1 cellular context compared by ENCODE assay signal in the genomic region with DNA sequence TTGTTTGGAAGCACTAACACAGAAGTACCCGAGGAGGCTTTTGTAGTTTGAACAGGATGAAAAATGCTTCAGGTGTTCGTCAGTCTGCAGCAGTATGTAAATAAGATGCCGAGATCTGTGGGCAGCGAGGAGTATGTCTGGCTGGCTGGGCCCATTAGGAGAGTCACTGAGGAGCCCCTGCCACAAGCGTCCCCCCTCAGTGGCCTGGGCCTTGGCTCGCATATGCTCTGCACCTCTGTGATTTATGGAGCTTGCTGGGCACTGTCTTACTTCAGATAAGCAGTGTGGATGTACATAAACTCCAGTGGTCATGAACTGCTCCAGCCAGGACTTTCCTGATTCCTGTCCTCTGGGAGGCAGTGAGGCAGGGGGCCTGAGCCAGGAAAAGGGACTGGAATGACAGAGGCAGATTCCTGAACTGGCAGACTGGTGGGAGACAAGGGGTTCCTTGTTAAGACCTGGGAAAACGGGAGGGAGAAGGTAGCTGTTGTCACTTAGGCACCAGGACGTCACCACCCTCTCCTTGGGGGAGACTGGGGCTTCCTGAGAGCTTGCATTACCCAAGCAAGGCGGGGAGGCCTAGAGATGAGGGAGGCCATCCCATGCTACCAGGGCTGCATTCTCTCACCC.
TF ChIP-seq lines count a peak whose summit lies in the region.

No MANE protein-coding gene starts in this region.

TF ChIP-seq in GM23338, 12 proteins besides CTCF, POLR2A, EP300 and RAD21:
- TF ChIP-seq, protein P1, sequence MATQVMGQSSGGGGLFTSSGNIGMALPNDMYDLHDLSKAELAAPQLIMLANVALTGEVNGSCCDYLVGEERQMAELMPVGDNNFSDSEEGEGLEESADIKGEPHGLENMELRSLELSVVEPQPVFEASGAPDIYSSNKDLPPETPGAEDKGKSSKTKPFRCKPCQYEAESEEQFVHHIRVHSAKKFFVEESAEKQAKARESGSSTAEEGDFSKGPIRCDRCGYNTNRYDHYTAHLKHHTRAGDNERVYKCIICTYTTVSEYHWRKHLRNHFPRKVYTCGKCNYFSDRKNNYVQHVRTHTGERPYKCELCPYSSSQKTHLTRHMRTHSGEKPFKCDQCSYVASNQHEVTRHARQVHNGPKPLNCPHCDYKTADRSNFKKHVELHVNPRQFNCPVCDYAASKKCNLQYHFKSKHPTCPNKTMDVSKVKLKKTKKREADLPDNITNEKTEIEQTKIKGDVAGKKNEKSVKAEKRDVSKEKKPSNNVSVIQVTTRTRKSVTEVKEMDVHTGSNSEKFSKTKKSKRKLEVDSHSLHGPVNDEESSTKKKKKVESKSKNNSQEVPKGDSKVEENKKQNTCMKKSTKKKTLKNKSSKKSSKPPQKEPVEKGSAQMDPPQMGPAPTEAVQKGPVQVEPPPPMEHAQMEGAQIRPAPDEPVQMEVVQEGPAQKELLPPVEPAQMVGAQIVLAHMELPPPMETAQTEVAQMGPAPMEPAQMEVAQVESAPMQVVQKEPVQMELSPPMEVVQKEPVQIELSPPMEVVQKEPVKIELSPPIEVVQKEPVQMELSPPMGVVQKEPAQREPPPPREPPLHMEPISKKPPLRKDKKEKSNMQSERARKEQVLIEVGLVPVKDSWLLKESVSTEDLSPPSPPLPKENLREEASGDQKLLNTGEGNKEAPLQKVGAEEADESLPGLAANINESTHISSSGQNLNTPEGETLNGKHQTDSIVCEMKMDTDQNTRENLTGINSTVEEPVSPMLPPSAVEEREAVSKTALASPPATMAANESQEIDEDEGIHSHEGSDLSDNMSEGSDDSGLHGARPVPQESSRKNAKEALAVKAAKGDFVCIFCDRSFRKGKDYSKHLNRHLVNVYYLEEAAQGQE (IDR thresholded peaks at IDR 0.05; ENCODE audit: unreplicated experiment): no peak
